Comparison of ENCODE assay signal across 8 cellular contexts in the genomic region with DNA sequence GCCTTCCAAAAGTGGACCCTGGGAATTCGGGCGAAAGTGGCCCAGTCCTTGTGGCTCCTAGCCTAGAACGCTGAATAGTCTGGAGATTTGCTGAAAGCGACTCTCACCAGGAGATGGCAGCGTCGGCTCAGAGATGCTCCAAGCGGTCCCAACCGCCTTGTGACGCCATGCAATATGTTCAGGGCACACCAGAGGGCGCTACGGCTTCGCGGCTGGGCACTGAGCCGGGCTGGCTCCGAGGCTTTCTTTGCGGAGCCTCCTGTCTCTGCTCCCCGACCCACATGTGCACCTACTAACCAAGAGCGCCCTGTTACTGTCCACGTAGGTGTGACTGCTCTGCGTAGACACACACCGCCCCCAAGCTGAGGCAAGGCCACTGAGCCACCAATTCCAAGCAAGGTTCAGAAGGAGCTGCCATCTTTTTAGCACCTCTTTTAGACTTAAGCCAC. TPM values are rescaled to one million over a fixed set of nuclear protein-coding genes. Genes with fewer than 3 reads are reported as not detected.
DNase-seq lines count a peak whose midpoint lies in the region; ATAC-seq and TF ChIP-seq lines count a peak whose summit lies in the region.

No MANE protein-coding gene starts in this region.

- H3K27ac Mint-ChIP-seq in MCF 10A (ENCODE audit: low read depth, unreplicated experiment), result no peak overlapping the region

- H3K4me1 Mint-ChIP-seq in MCF 10A (ENCODE audit: insufficient read depth, unreplicated experiment), result peaks cover 8% of the 10 kb centered on the region

- DNase-seq in AG08395 (ENCODE audit: low spot score) (peak; percentile 91), NCI-H2171 (lab: John Stamatoyannopoulos, UW) (peak; percentile 84), MCF 10A (ENCODE audit: unreplicated experiment) (peak; percentile 84), islet precursor cell (peak; percentile 92)
- DNase-seq in stimulated activated CD4-positive, alpha-beta T cell treated with anti-CD3 and anti-CD28 coated beads, Interleukin-15, amount 100 ng/mL, for 48 hours (ENCODE audit: low read depth in 2 of 2), result peak; percentile 79 to 82

- POLR2A ChIA-PET in MCF 10A (lab: Yijun Ruan, JAX), result no interaction called here

- H3K9me3 Mint-ChIP-seq in MCF 10A (ENCODE audit: unreplicated experiment), result no peaks in the 10 kb centered on the region

- CTCF ChIA-PET in MCF 10A (lab: Yijun Ruan, JAX), result interaction anchor here (0.6 to 14.9 kb wide), 34 partner anchors 8 to 935 kb away, joined by 3 to 486 read pairs (median 5); no protein-coding TSS in a partner anchor

- TF ChIP-seq CTCF in VCaP (conservative IDR thresholded peaks at IDR 0.05), result peak; percentile 92
- peak; percentile 100 for TF ChIP-seq CTCF in MCF 10A (IDR thresholded peaks at IDR 0.05; ENCODE audit: unreplicated experiment)

- intact Hi-C loops in MCF 10A (cut with micrococcal nuclease), result loop anchor here (1.0 to 5.0 kb wide), 5 partner anchors 140 to 735 kb away; partner anchors contain the start of gene ADAMTS18

- peaks cover 10% of the 10 kb centered on the region for H3K27me3 Mint-ChIP-seq in MCF 10A (ENCODE audit: insufficient read depth, unreplicated experiment)

- no peaks in the 10 kb centered on the region for H3K36me3 Mint-ChIP-seq in MCF 10A (ENCODE audit: insufficient read depth, unreplicated experiment)

- H3K4me3 Mint-ChIP-seq in MCF 10A (ENCODE audit: unreplicated experiment), result no peak overlapping the region

- no peak overlapping the region for H3K27ac ChIP-seq in VCaP

- ATAC-seq in GM18868 (IDR thresholded peaks at IDR 0.05; ENCODE audit: unreplicated experiment), result peak; percentile 98
- ATAC-seq in HG03097 (IDR thresholded peaks at IDR 0.05; ENCODE audit: low FRiP score, unreplicated experiment), result peak; percentile 99

- no TSS peak for BruUV-seq in MCF 10A (replicated peaks; lab: Mats Ljungman, UMichigan)

RNA-seq across cellular contexts. Expression of gene SYCE1L, which starts 36.9 kb away (rescaled TPM):
- total RNA-seq in MCF 10A (2022), result 9.0 and 12.2 TPM in 2 replicates

RNA-seq across cellular contexts. Expression of gene MON1B, which starts 45.1 kb away (rescaled TPM):
- total RNA-seq in MCF 10A (2022), result 70.5 and 71.1 TPM in 2 replicates
